In the genomic region with DNA sequence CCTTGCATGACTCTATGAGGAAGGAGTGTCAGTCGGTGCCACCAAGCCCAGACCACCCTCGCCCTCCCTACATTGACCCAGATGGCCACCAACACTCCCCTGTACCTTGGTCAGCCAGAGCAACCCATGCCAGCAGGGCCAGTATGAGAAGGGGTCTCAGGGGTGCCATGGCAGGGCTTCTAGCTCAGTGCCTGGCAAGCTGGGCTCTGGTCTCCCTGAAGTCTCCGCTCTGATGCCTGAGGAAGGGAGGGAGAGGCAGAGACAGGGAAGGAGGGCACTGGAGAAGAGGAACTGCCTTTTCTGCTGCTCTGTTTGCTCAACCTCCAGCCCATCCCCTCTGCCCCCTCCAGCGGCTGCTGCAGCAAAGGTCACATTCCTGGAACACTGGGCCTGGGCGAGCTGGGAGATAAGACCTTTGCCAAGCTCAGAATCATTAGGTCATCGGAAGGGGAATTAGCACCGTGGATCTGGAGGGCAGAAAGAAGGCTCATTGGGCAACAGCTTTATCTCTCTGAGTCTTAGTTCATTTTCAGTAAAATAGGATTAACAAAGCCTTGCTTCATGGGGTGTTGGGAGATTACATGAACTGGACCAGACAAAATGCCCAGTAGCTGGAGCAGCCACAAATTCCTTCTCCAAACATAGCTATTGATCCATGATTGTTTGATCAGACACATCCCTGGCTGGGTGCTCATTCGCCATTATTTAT, we compare ENCODE assay signal across 8 cellular contexts. TPM values are rescaled to one million over a fixed set of nuclear protein-coding genes. Genes with fewer than 3 reads are reported as not detected.
A peak's percentile ranks its signal among the peaks of the same experiment; 100 is the strongest.
DNase-seq lines count a peak whose midpoint lies in the region; ATAC-seq, FAIRE-seq and TF ChIP-seq lines count a peak whose summit lies in the region.

A gene with protein sequence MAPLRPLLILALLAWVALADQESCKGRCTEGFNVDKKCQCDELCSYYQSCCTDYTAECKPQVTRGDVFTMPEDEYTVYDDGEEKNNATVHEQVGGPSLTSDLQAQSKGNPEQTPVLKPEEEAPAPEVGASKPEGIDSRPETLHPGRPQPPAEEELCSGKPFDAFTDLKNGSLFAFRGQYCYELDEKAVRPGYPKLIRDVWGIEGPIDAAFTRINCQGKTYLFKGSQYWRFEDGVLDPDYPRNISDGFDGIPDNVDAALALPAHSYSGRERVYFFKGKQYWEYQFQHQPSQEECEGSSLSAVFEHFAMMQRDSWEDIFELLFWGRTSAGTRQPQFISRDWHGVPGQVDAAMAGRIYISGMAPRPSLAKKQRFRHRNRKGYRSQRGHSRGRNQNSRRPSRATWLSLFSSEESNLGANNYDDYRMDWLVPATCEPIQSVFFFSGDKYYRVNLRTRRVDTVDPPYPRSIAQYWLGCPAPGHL (minus strand): TSS at position 273 of the 709 bp plus-strand sequence. CDS start 104 bp downstream, at position 169.

- no peak for TF ChIP-seq EP300 in K562 (IDR thresholded peaks at IDR 0.05; ENCODE audit: low read length)

- peak in 1 of 2 experiments; percentile 29; a peak in 2 of 4 replicates for TF ChIP-seq RAD21 in K562 (CRISPR knock-in tag; conservative IDR thresholded peaks at IDR 0.05 in 1 of 2, IDR thresholded peaks at IDR 0.05 in 1 of 2)

- H3K9me1 ChIP-seq in K562 (ENCODE audit: control insufficient read depth, insufficient read depth, low read length), result peaks cover 5% of the 10 kb centered on the region

- POLR2A ChIA-PET in K562 (lab: Yijun Ruan, JAX), result interaction anchor here (0.5 to 3.4 kb wide), 6 partner anchors 9 to 410 kb away, joined by 3 to 31 read pairs (median 4); a partner anchor contains a TSS

- no peak for TF ChIP-seq POLR2A in K562 (conservative IDR thresholded peaks at IDR 0.05)

- no peaks in the 10 kb centered on the region for H3K36me3 ChIP-seq in K562 (ENCODE audit: control insufficient read depth, insufficient read depth, low read length)
- peaks cover 0 to 17% (median 6%) of the 10 kb centered on the region in 3 donors for H3K36me3 ChIP-seq in tibial artery

- in situ Hi-C loops in K562 (cut with MboI), result no loop called here
- in situ Hi-C loops in GM13976 (cut with MboI; ENCODE audit: low sequenced_read_pairs, unreplicated experiment), result loop anchor here (10.0 kb wide), 1 partner anchor 65 kb away; no protein-coding TSS in a partner anchor

- no TSS peak for BruUV-seq in K562 (replicated peaks; lab: Mats Ljungman, UMichigan)

- H3K9me3 ChIP-seq in K562 (replicated peaks; ENCODE audit: control insufficient read depth, insufficient read depth, low read depth, low read length) (no peaks in the 10 kb centered on the region), tibial artery (no peaks in the 10 kb centered on the region)

- H3K4me2 ChIP-seq in K562 (ENCODE audit: insufficient read depth, low read length), result peak within 1 kb of the TSS; percentile 4

- H3K4me3 ChIP-seq in K562, result peak within 1 kb of the TSS; percentile 29; the same call in 1 of the 2 replicates
- peak within 1 kb of the TSS; percentile 55 to 65 for H3K4me3 ChIP-seq in tibial artery

- intact Hi-C loops in K562 (cut with micrococcal nuclease), result no loop called here
- intact Hi-C loops in tibial artery (cut with DNase I; ENCODE audit: low total_unique reads), result no loop called here

- DNase-seq in Daoy (ENCODE audit: low read depth) (peak; percentile 47), NCI-H2196 (lab: John Stamatoyannopoulos, UW; ENCODE audit: unreplicated experiment) (peak; percentile 25), K562 (ENCODE audit: extremely low read depth in 1 of 4, low spot score in 3 of 4) (peak; percentile 64 to 81 (median 68)), left kidney (ENCODE audit: low read depth, low spot score) (peak; percentile 38), tibial artery (peak in 1 of 2 donors; percentile 38), GM13976 (ENCODE audit: low spot score) (no peak), nucleus accumbens (lab: John Stamatoyannopoulos, UW) (no peak)
- no peak for DNase-seq in activated effector memory CD4-positive, alpha-beta T cell treated with anti-CD3 and anti-CD28 coated beads, Interleukin-2, amount 50 U/mL, for 16 hours

- H3K79me2 ChIP-seq in K562 (ENCODE audit: control insufficient read depth, insufficient read depth, low read length), result no peaks in the 10 kb centered on the region

- FAIRE-seq in K562 (lab: Jason Lieb, UNC), result peak; percentile 96

- WGBS in K562 (ENCODE audit: insufficient coverage, low coverage, missing lambda C conversion rate), result 13% methylated on average over 8 of the region's 8 CpGs

- H2AFZ ChIP-seq in K562 (ENCODE audit: low read depth, low read length), result peak within 1 kb of the TSS; percentile 11; the same call in 1 of the 2 replicates

- CTCF ChIA-PET in K562 (lab: Yijun Ruan, JAX; ENCODE audit: low intra/inter-chr PET ratio), result no interaction called here

- TF ChIP-seq CTCF in K562 (IDR thresholded peaks at IDR 0.05 in 2 of 3, conservative IDR thresholded peaks at IDR 0.05 in 1 of 3; ENCODE audit: insufficient read depth in 2 of 3, low read depth in 1 of 3, low read length in 3 of 3) (peak; percentile 12 to 44 (median 21); a peak in 3 of 6 replicates), tibial artery (IDR thresholded peaks at IDR 0.05) (no peak), GM13976 (IDR thresholded peaks at IDR 0.05; ENCODE audit: borderline replicate concordance, control extremely low read depth, extremely low read depth, insufficient read depth, missing control alignments) (no peak)

- H4K20me1 ChIP-seq in K562 (replicated peaks; ENCODE audit: control insufficient read depth, insufficient read depth, low read length), result peaks cover 14% of the 10 kb centered on the region

- no peak within 1 kb of the TSS for H3K27ac ChIP-seq in K562 (ENCODE audit: extremely low read depth, low read depth, low read length)
- peak within 1 kb of the TSS; percentile 72 to 77 for H3K27ac ChIP-seq in tibial artery

- H3K4me1 ChIP-seq in K562 (replicated peaks in 1 of 2; ENCODE audit: control insufficient read depth in 2 of 2, insufficient read depth in 2 of 2, low read length in 2 of 2) (peaks cover 16 to 38% of the 10 kb centered on the region in 2 experiments), tibial artery (peaks cover 6 to 30% (median 23%) of the 10 kb centered on the region in 4 donors)

- peak; percentile 34 for ATAC-seq in K562

- H3K27me3 ChIP-seq in K562 (ENCODE audit: control insufficient read depth in 2 of 2, insufficient read depth in 2 of 2, low read length in 2 of 2) (peaks cover 0 to 4% of the 10 kb centered on the region in 2 experiments; a peak in 1 of 5 replicates), tibial artery (no peaks in the 10 kb centered on the region)

- H3K9ac ChIP-seq in K562 (ENCODE audit: insufficient read depth in 1 of 2, low read depth in 2 of 2, low read length in 2 of 2), result peak within 1 kb of the TSS in 1 of 2 experiments; percentile 81; a peak in 2 of 4 replicates

TF ChIP-seq in K562, 482 proteins besides CTCF, POLR2A, EP300 and RAD21 (continues in another document):
- TF ChIP-seq ZNF431 (CRISPR knock-in tag; IDR thresholded peaks at IDR 0.05) (no peak), KDM4B (IDR thresholded peaks at IDR 0.05; ENCODE audit: borderline replicate concordance in 2 of 2, low read depth in 1 of 2) (no peak), ZNF354B (CRISPR knock-in tag; IDR thresholded peaks at IDR 0.05) (no peak), LCOR (CRISPR knock-in tag; IDR thresholded peaks at IDR 0.05) (no peak), SIN3A (IDR thresholded peaks at IDR 0.05; ENCODE audit: borderline replicate concordance in 2 of 2, control insufficient read depth in 1 of 2, low read depth in 2 of 2, low read length in 2 of 2) (no peak), PHF20 (IDR thresholded peaks at IDR 0.05; ENCODE audit: partially characterized antibody) (no peak), FOS (IDR thresholded peaks at IDR 0.05; ENCODE audit: extremely low read depth, insufficient read length) (no peak)
- TF ChIP-seq, protein P1, sequence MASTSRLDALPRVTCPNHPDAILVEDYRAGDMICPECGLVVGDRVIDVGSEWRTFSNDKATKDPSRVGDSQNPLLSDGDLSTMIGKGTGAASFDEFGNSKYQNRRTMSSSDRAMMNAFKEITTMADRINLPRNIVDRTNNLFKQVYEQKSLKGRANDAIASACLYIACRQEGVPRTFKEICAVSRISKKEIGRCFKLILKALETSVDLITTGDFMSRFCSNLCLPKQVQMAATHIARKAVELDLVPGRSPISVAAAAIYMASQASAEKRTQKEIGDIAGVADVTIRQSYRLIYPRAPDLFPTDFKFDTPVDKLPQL (IDR thresholded peaks at IDR 0.05; ENCODE audit: extremely low read depth, insufficient read length), result no peak
- TF ChIP-seq, protein P2, sequence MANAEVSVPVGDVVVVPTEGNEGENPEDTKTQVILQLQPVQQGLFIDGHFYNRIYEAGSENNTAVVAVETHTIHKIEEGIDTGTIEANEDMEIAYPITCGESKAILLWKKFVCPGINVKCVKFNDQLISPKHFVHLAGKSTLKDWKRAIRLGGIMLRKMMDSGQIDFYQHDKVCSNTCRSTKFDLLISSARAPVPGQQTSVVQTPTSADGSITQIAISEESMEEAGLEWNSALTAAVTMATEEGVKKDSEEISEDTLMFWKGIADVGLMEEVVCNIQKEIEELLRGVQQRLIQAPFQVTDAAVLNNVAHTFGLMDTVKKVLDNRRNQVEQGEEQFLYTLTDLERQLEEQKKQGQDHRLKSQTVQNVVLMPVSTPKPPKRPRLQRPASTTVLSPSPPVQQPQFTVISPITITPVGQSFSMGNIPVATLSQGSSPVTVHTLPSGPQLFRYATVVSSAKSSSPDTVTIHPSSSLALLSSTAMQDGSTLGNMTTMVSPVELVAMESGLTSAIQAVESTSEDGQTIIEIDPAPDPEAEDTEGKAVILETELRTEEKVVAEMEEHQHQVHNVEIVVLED (CRISPR knock-in tag; IDR thresholded peaks at IDR 0.05), result no peak

RNA-seq across cellular contexts. Expression of the gene that starts here (rescaled TPM):
- not detected in 2 replicates for total RNA-seq in Daoy (2014; rRNA removed; shearing (Covaris generic))
- total RNA-seq in K562 (2011; cell fraction: chromatin; rRNA removed; ENCODE audit: low replicate concordance), result not detected in 2 replicates
- 0.26 and 0.33 TPM in 2 replicates for total RNA-seq in K562 (2011; cell fraction: nucleolus; rRNA removed)
- total RNA-seq in K562 (2011; cell fraction: nucleoplasm; rRNA removed), result 0.73 TPM in 1 of 2 replicates, not detected in the other
- total RNA-seq in K562 (2014; rRNA removed) (0.14 and 0.33 TPM in 2 replicates), K562 (2014; rRNA removed; fragmentation: Illumina TruSeq; extraction: Trizol) (not detected in 2 replicates), K562 (2015; rRNA removed; fragmentation: Illumina TruSeq; extraction: Trizol) (0.15 and 0.36 TPM in 2 replicates), K562 (2021) (0.86 and 2.3 TPM in 2 replicates)
- polyA plus RNA-seq in K562 (2011; rRNA removed) (0.11 and 0.17 TPM in 2 replicates), K562 (2014; fragmentation: Illumina TruSeq; extraction: Trizol) (0.13 and 0.68 TPM in 2 replicates), K562 (2014; fragmentation: Nextera tagmentation; extraction: Ambion mirVana) (1 to 10 TPM in 1 of 2 experiments, under 1 TPM in 1; 0.22 to 1.0 TPM), K562 (2014; rRNA removed) (0.64 and 0.82 TPM in 2 replicates)
- polyA plus RNA-seq in K562 (2011; cell fraction: cytosol; rRNA removed), result 0.21 and 0.25 TPM in 2 replicates
- polyA plus RNA-seq in K562 (2011; cell fraction: nucleus; rRNA removed), result 0.10 and 0.41 TPM in 2 replicates
- 0.77 and 0.97 TPM in 2 replicates for polyA plus RNA-seq in K562 (2012)
- polyA minus RNA-seq in K562 (2011; rRNA and poly(A)+ RNA removed), result not detected in 2 replicates
- 1.0 TPM in 2 replicates for polyA minus RNA-seq in K562 (2011; cell fraction: cytosol; rRNA and poly(A)+ RNA removed)
- 0.40 and 0.56 TPM in 2 replicates for polyA minus RNA-seq in K562 (2011; cell fraction: nucleus; rRNA and poly(A)+ RNA removed)

Comparison
In these comparisons a context has a peak if more than half of its experiments do, and no peak if none do; other contexts are left out.
1. Peak in DNase-seq in Daoy; RNA of the gene not detected or under 1 TPM.
2. DNase-seq: peak in NCI-H2196 (single experiment), K562 (4 of 4) and left kidney (single experiment); none in GM13976 (single experiment), nucleus accumbens (0 of 56) and activated effector memory CD4-positive, alpha-beta T cell treated with anti-CD3 and anti-CD28 coated beads, Interleukin-2, amount 50 U/mL, for 16 hours (single experiment).
3. CTCF ChIP-seq: peak in K562 (3 of 3); none in tibial artery (0 of 2) and GM13976 (single experiment).